1 cellular context compared by ENCODE assay signal in the genomic region with DNA sequence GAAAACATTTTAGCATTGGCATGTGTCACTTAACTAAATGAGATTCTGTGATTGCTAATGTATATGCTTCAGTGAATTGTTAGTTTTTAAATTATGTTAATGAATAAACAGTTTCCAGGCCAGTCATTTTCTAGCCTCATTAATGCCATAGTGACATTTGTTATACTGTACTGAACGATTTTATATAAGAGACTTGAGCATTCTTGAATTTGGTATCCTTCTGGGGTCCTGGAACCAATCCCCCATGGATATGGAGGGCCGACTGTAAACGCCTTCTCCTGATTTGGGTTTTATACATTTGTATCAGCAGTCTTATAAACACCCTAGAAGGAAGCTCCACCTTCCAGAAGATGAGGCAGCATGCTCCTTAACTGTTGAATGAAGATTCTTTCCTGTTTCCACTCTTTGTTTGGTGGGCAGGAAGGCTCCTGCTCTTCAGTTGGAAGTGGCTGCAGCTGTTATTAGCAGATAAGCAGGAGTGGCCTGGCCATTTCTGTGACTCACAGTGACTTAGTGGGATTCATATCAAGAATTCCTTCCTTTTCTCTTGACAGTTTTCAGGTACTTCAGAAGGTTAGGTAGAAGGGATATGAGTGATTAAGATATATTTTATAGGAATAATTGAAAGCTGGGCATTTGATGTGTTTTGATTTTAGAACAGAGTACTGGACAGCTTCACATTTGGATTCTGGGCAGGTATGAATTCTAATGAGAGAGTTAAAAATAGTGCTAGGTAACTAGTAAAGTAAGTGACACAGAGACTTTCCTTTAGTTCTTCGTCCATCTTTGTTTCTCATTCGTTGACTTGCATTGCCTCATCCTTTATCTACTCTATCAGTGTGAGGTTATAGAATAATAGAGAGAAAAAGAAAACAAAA.
TF ChIP-seq lines count a peak whose summit lies in the region.

No MANE protein-coding gene starts in this region.

TF ChIP-seq in K562, 482 proteins besides CTCF, POLR2A, EP300 and RAD21 (continued from another document and continues in another):
- TF ChIP-seq, protein P1, sequence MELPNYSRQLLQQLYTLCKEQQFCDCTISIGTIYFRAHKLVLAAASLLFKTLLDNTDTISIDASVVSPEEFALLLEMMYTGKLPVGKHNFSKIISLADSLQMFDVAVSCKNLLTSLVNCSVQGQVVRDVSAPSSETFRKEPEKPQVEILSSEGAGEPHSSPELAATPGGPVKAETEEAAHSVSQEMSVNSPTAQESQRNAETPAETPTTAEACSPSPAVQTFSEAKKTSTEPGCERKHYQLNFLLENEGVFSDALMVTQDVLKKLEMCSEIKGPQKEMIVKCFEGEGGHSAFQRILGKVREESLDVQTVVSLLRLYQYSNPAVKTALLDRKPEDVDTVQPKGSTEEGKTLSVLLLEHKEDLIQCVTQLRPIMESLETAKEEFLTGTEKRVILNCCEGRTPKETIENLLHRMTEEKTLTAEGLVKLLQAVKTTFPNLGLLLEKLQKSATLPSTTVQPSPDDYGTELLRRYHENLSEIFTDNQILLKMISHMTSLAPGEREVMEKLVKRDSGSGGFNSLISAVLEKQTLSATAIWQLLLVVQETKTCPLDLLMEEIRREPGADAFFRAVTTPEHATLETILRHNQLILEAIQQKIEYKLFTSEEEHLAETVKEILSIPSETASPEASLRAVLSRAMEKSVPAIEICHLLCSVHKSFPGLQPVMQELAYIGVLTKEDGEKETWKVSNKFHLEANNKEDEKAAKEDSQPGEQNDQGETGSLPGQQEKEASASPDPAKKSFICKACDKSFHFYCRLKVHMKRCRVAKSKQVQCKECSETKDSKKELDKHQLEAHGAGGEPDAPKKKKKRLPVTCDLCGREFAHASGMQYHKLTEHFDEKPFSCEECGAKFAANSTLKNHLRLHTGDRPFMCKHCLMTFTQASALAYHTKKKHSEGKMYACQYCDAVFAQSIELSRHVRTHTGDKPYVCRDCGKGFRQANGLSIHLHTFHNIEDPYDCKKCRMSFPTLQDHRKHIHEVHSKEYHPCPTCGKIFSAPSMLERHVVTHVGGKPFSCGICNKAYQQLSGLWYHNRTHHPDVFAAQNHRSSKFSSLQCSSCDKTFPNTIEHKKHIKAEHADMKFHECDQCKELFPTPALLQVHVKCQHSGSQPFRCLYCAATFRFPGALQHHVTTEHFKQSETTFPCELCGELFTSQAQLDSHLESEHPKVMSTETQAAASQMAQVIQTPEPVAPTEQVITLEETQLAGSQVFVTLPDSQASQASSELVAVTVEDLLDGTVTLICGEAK (IDR thresholded peaks at IDR 0.05): no peak
- TF ChIP-seq, protein P1 (CRISPR knock-in tag; IDR thresholded peaks at IDR 0.05): no peak
- TF ChIP-seq, protein P2, sequence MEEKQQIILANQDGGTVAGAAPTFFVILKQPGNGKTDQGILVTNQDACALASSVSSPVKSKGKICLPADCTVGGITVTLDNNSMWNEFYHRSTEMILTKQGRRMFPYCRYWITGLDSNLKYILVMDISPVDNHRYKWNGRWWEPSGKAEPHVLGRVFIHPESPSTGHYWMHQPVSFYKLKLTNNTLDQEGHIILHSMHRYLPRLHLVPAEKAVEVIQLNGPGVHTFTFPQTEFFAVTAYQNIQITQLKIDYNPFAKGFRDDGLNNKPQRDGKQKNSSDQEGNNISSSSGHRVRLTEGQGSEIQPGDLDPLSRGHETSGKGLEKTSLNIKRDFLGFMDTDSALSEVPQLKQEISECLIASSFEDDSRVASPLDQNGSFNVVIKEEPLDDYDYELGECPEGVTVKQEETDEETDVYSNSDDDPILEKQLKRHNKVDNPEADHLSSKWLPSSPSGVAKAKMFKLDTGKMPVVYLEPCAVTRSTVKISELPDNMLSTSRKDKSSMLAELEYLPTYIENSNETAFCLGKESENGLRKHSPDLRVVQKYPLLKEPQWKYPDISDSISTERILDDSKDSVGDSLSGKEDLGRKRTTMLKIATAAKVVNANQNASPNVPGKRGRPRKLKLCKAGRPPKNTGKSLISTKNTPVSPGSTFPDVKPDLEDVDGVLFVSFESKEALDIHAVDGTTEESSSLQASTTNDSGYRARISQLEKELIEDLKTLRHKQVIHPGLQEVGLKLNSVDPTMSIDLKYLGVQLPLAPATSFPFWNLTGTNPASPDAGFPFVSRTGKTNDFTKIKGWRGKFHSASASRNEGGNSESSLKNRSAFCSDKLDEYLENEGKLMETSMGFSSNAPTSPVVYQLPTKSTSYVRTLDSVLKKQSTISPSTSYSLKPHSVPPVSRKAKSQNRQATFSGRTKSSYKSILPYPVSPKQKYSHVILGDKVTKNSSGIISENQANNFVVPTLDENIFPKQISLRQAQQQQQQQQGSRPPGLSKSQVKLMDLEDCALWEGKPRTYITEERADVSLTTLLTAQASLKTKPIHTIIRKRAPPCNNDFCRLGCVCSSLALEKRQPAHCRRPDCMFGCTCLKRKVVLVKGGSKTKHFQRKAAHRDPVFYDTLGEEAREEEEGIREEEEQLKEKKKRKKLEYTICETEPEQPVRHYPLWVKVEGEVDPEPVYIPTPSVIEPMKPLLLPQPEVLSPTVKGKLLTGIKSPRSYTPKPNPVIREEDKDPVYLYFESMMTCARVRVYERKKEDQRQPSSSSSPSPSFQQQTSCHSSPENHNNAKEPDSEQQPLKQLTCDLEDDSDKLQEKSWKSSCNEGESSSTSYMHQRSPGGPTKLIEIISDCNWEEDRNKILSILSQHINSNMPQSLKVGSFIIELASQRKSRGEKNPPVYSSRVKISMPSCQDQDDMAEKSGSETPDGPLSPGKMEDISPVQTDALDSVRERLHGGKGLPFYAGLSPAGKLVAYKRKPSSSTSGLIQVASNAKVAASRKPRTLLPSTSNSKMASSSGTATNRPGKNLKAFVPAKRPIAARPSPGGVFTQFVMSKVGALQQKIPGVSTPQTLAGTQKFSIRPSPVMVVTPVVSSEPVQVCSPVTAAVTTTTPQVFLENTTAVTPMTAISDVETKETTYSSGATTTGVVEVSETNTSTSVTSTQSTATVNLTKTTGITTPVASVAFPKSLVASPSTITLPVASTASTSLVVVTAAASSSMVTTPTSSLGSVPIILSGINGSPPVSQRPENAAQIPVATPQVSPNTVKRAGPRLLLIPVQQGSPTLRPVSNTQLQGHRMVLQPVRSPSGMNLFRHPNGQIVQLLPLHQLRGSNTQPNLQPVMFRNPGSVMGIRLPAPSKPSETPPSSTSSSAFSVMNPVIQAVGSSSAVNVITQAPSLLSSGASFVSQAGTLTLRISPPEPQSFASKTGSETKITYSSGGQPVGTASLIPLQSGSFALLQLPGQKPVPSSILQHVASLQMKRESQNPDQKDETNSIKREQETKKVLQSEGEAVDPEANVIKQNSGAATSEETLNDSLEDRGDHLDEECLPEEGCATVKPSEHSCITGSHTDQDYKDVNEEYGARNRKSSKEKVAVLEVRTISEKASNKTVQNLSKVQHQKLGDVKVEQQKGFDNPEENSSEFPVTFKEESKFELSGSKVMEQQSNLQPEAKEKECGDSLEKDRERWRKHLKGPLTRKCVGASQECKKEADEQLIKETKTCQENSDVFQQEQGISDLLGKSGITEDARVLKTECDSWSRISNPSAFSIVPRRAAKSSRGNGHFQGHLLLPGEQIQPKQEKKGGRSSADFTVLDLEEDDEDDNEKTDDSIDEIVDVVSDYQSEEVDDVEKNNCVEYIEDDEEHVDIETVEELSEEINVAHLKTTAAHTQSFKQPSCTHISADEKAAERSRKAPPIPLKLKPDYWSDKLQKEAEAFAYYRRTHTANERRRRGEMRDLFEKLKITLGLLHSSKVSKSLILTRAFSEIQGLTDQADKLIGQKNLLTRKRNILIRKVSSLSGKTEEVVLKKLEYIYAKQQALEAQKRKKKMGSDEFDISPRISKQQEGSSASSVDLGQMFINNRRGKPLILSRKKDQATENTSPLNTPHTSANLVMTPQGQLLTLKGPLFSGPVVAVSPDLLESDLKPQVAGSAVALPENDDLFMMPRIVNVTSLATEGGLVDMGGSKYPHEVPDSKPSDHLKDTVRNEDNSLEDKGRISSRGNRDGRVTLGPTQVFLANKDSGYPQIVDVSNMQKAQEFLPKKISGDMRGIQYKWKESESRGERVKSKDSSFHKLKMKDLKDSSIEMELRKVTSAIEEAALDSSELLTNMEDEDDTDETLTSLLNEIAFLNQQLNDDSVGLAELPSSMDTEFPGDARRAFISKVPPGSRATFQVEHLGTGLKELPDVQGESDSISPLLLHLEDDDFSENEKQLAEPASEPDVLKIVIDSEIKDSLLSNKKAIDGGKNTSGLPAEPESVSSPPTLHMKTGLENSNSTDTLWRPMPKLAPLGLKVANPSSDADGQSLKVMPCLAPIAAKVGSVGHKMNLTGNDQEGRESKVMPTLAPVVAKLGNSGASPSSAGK (IDR thresholded peaks at IDR 0.05): no peak; the same call in 1 of the 2 replicates
- TF ChIP-seq COPS2 (conservative IDR thresholded peaks at IDR 0.05) (no peak), TRIM28 (IDR thresholded peaks at IDR 0.05) (no peak), ZNF134 (CRISPR knock-in tag; conservative IDR thresholded peaks at IDR 0.05) (peak; percentile 63; the same call in 1 of the 2 replicates), MBD2 (IDR thresholded peaks at IDR 0.05; ENCODE audit: borderline replicate concordance, low read depth) (peak; percentile 86), GTF2A2 (tag; IDR thresholded peaks at IDR 0.05) (no peak)
- TF ChIP-seq, protein P3, sequence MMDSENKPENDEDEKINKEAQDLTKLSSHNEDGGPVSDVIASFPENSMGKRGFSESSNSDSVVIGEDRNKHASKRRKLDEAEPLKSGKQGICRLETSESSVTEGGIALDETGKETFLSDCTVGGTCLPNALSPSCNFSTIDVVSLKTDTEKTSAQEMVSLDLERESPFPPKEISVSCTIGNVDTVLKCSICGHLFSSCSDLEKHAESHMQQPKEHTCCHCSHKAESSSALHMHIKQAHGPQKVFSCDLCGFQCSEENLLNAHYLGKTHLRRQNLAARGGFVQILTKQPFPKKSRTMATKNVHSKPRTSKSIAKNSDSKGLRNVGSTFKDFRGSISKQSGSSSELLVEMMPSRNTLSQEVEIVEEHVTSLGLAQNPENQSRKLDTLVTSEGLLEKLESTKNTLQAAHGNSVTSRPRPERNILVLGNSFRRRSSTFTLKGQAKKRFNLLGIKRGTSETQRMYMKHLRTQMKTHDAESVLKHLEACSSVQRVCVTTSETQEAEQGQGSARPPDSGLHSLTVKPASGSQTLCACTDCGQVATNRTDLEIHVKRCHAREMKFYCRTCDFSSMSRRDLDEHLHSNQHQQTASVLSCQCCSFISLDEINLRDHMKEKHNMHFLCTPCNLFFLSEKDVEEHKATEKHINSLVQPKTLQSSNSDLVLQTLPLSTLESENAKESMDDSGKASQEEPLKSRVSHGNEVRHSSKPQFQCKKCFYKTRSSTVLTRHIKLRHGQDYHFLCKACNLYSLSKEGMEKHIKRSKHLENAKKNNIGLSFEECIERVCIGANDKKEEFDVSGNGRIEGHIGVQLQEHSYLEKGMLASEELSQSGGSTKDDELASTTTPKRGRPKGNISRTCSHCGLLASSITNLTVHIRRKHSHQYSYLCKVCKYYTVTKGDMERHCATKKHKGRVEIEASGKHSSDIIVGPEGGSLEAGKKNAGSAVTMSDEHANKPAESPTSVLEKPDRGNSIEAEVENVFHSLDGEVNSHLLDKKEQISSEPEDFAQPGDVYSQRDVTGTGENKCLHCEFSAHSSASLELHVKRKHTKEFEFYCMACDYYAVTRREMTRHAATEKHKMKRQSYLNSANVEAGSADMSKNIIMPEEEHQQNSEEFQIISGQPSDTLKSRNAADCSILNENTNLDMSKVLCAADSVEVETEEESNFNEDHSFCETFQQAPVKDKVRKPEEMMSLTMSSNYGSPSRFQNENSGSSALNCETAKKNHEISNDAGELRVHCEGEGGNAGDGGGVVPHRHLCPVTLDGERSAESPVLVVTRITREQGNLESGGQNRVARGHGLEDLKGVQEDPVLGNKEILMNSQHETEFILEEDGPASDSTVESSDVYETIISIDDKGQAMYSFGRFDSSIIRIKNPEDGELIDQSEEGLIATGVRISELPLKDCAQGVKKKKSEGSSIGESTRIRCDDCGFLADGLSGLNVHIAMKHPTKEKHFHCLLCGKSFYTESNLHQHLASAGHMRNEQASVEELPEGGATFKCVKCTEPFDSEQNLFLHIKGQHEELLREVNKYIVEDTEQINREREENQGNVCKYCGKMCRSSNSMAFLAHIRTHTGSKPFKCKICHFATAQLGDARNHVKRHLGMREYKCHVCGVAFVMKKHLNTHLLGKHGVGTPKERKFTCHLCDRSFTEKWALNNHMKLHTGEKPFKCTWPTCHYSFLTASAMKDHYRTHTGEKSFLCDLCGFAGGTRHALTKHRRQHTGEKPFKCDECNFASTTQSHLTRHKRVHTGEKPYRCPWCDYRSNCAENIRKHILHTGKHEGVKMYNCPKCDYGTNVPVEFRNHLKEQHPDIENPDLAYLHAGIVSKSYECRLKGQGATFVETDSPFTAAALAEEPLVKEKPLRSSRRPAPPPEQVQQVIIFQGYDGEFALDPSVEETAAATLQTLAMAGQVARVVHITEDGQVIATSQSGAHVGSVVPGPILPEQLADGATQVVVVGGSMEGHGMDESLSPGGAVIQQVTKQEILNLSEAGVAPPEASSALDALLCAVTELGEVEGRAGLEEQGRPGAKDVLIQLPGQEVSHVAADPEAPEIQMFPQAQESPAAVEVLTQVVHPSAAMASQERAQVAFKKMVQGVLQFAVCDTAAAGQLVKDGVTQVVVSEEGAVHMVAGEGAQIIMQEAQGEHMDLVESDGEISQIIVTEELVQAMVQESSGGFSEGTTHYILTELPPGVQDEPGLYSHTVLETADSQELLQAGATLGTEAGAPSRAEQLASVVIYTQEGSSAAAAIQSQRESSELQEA (IDR thresholded peaks at IDR 0.05; ENCODE audit: low read depth): no peak
